ENCODE assay signal across 28 cellular contexts in the genomic region with DNA sequence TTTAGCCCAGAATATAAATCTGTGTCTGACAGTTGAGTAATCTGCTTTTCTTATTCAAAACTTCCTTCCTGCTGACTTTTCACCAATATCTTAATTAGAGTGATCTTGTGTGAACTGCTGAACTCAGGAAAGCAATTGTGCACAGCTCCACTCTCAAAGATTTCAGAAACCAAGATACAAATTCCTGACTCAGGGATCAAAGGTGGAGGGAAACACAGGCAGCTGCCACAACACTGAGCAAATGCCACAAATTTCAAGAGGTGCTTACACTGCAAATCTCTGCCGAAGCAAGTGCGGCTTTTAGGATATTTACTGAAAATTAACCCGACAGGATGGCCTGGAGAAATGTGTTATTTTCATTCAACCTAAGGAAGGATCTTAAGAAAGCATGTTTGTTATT.
DNase-seq lines count a peak whose midpoint lies in the region; ATAC-seq, FAIRE-seq and TF ChIP-seq lines count a peak whose summit lies in the region.
"Had no signal": no experiment of that assay in that cellular context is flagged by ENCODE, and none has a peak within 500 bp of the region (broad histone marks: within the 10 kb centered on the region; RNA-seq: fewer than 3 reads in every experiment).

No MANE protein-coding gene starts in this region.

- no peak overlapping the region for H3K4me3 ChIP-seq in small intestine (ENCODE audit: low read depth in 1 of 2, low read length in 2 of 2)
- H3K4me3 ChIP-seq: BLaER1, esophagus squamous epithelium, heart left ventricle, upper lobe of left lung had no signal

- no peaks in the 10 kb centered on the region for H3K4me1 ChIP-seq in small intestine (ENCODE audit: control insufficient read depth in 2 of 2, insufficient read depth in 1 of 2, low read depth in 1 of 2, low read length in 1 of 2)
- H3K4me1 ChIP-seq: esophagus squamous epithelium, heart left ventricle, upper lobe of left lung had no signal

- no peak overlapping the region for H3K4me3 Mint-ChIP-seq in mesothelial cell of epicardium
- H3K4me3 Mint-ChIP-seq: activated CD4-positive, alpha-beta memory T cell treated with anti-CD3 and anti-CD28 coated beads for 36 hours; activated naive CD4-positive, alpha-beta T cell treated with anti-CD3 and anti-CD28 coated beads, Interleukin-2, amount 10 ng/mL, durations not matched to agents 7 days and 5 days; effector memory CD8-positive, alpha-beta T cell; stimulated activated memory B cell treated with anti-CD40 and anti-IgM and Interleukin-4, amounts not matched to agents 10 μg/mL and 1 μg/mL and 100 μg/mL, for 72 hours had no signal

- peak; percentile 58 for DNase-seq in astrocyte of the hippocampus (ENCODE audit: low read depth, low spot score)
- peak; percentile 5 for DNase-seq in iris pigment epithelial cell (ENCODE audit: low read depth)
- no peak for DNase-seq in mesothelial cell of epicardium (ENCODE audit: low spot score in 2 of 2, unreplicated experiment in 2 of 2)
- DNase-seq in small intestine = peak; percentile 92
- DNase-seq in SIG-M5 (lab: John Stamatoyannopoulos, UW) = no peak
- DNase-seq in retina = no peak
- no peak for DNase-seq in activated naive CD4-positive, alpha-beta T cell treated with anti-CD3 and anti-CD28 coated beads, Interleukin-2, amount 50 U/mL, for 72 hours (ENCODE audit: low spot score in 2 of 2)
- DNase-seq: activated CD4-positive, alpha-beta memory T cell treated with anti-CD3 and anti-CD28 coated beads for 36 hours; activated naive CD4-positive, alpha-beta T cell treated with anti-CD3 and anti-CD28 coated beads, Interleukin-2, amount 10 ng/mL, durations not matched to agents 7 days and 5 days; DMS153; effector memory CD8-positive, alpha-beta T cell; esophagus squamous epithelium; foreskin melanocyte; heart left ventricle; NCI-H1092; NCI-H1694 treated with DMSO at 0.1 percent for 48 hours; NCI-H446; NCI-H774; T-helper 1 cell; upper lobe of left lung had no signal

- WGBS in small intestine, 3 donors = 19 to 46% (median 28%) methylated on average over 3 of the region's 3 CpGs

- TF ChIP-seq CTCF in mesothelial cell of epicardium (IDR thresholded peaks at IDR 0.05; ENCODE audit: unreplicated experiment) = no peak

- H3K36me3 Mint-ChIP-seq in mesothelial cell of epicardium = peaks cover 30% of the 10 kb centered on the region
- no peaks in the 10 kb centered on the region for H3K36me3 Mint-ChIP-seq in activated naive CD4-positive, alpha-beta T cell treated with anti-CD3 and anti-CD28 coated beads, Interleukin-2, amount 50 U/mL, for 72 hours
- H3K36me3 Mint-ChIP-seq: activated CD4-positive, alpha-beta memory T cell treated with anti-CD3 and anti-CD28 coated beads for 36 hours; activated naive CD4-positive, alpha-beta T cell treated with anti-CD3 and anti-CD28 coated beads, Interleukin-2, amount 10 ng/mL, durations not matched to agents 7 days and 5 days; stimulated activated memory B cell treated with anti-CD40 and anti-IgM and Interleukin-4, amounts not matched to agents 10 μg/mL and 1 μg/mL and 100 μg/mL, for 72 hours had no signal

- H3K9me3 ChIP-seq in small intestine (ENCODE audit: control insufficient read depth, low read depth) = no peaks in the 10 kb centered on the region
- H3K9me3 ChIP-seq: BLaER1, esophagus squamous epithelium, heart left ventricle, upper lobe of left lung had no signal

- peaks cover 11% of the 10 kb centered on the region for H3K4me1 Mint-ChIP-seq in mesothelial cell of epicardium
- H3K4me1 Mint-ChIP-seq: activated naive CD4-positive, alpha-beta T cell treated with anti-CD3 and anti-CD28 coated beads, Interleukin-2, amount 10 ng/mL, durations not matched to agents 7 days and 5 days; stimulated activated memory B cell treated with anti-CD40 and anti-IgM and Interleukin-4, amounts not matched to agents 10 μg/mL and 1 μg/mL and 100 μg/mL, for 72 hours had no signal

- peak; percentile 67 for FAIRE-seq in small intestine (lab: Jason Lieb, UNC)
- FAIRE-seq: colon, GM18507, GM19239, H1 had no signal

- H3K27me3 Mint-ChIP-seq in mesothelial cell of epicardium (ENCODE audit: low read depth) = no peaks in the 10 kb centered on the region
- H3K27me3 Mint-ChIP-seq: progenitor cell of endocrine pancreas; stimulated activated memory B cell treated with anti-CD40 and anti-IgM and Interleukin-4, amounts not matched to agents 10 μg/mL and 1 μg/mL and 100 μg/mL, for 72 hours had no signal

- no peak for ATAC-seq in HG02763 (IDR thresholded peaks at IDR 0.05; ENCODE audit: unreplicated experiment)
- ATAC-seq in activated naive CD4-positive, alpha-beta T cell treated with anti-CD3 and anti-CD28 coated beads, Interleukin-2, amount 50 U/mL, for 72 hours = no peak
- ATAC-seq: effector memory CD8-positive, alpha-beta T cell; heart left ventricle; stimulated activated memory B cell treated with anti-CD40 and anti-IgM and Interleukin-4, amounts not matched to agents 10 μg/mL and 1 μg/mL and 100 μg/mL, for 72 hours had no signal

- H3K27ac ChIP-seq in small intestine (ENCODE audit: low read depth in 1 of 2, low read length in 1 of 2) = no peak overlapping the region
- H3K27ac ChIP-seq: BLaER1, esophagus squamous epithelium, heart left ventricle, upper lobe of left lung had no signal

- no peaks in the 10 kb centered on the region for H3K36me3 ChIP-seq in small intestine (ENCODE audit: control insufficient read depth in 2 of 2, insufficient read depth in 2 of 2, low read length in 2 of 2)
- H3K36me3 ChIP-seq: BLaER1, esophagus squamous epithelium, heart left ventricle, upper lobe of left lung had no signal

- no peaks in the 10 kb centered on the region for H3K9me3 Mint-ChIP-seq in mesothelial cell of epicardium
- no peaks in the 10 kb centered on the region for H3K9me3 Mint-ChIP-seq in activated naive CD4-positive, alpha-beta T cell treated with anti-CD3 and anti-CD28 coated beads, Interleukin-2, amount 50 U/mL, for 72 hours
- H3K9me3 Mint-ChIP-seq: activated CD4-positive, alpha-beta memory T cell treated with anti-CD3 and anti-CD28 coated beads for 36 hours; activated naive CD4-positive, alpha-beta T cell treated with anti-CD3 and anti-CD28 coated beads, Interleukin-2, amount 10 ng/mL, durations not matched to agents 7 days and 5 days; stimulated activated memory B cell treated with anti-CD40 and anti-IgM and Interleukin-4, amounts not matched to agents 10 μg/mL and 1 μg/mL and 100 μg/mL, for 72 hours had no signal

- peak overlapping the region; percentile 4 for H3K27ac Mint-ChIP-seq in mesothelial cell of epicardium
- H3K27ac Mint-ChIP-seq in activated naive CD4-positive, alpha-beta T cell treated with anti-CD3 and anti-CD28 coated beads, Interleukin-2, amount 50 U/mL, for 72 hours = no peak overlapping the region
- H3K27ac Mint-ChIP-seq: activated CD4-positive, alpha-beta memory T cell treated with anti-CD3 and anti-CD28 coated beads for 36 hours; activated naive CD4-positive, alpha-beta T cell treated with anti-CD3 and anti-CD28 coated beads, Interleukin-2, amount 10 ng/mL, durations not matched to agents 7 days and 5 days; effector memory CD8-positive, alpha-beta T cell; progenitor cell of endocrine pancreas; stimulated activated memory B cell treated with anti-CD40 and anti-IgM and Interleukin-4, amounts not matched to agents 10 μg/mL and 1 μg/mL and 100 μg/mL, for 72 hours had no signal

- H3K27me3 ChIP-seq in small intestine (ENCODE audit: control insufficient read depth in 2 of 2, insufficient read depth in 2 of 2, low read length in 2 of 2) = no peaks in the 10 kb centered on the region
- H3K27me3 ChIP-seq: BLaER1, esophagus squamous epithelium, upper lobe of left lung had no signal

Comparison
In these comparisons a context has a peak if more than half of its experiments do, and no peak if none do; other contexts are left out.
1. DNase-seq: peak in astrocyte of the hippocampus (single experiment), iris pigment epithelial cell (single experiment) and small intestine (single experiment); none in mesothelial cell of epicardium (0 of 2), SIG-M5 (single experiment), retina (single experiment) and activated naive CD4-positive, alpha-beta T cell treated with anti-CD3 and anti-CD28 coated beads, Interleukin-2, amount 50 U/mL, for 72 hours (0 of 2).